ENCODE assay signal across 1 cellular context in the genomic region with DNA sequence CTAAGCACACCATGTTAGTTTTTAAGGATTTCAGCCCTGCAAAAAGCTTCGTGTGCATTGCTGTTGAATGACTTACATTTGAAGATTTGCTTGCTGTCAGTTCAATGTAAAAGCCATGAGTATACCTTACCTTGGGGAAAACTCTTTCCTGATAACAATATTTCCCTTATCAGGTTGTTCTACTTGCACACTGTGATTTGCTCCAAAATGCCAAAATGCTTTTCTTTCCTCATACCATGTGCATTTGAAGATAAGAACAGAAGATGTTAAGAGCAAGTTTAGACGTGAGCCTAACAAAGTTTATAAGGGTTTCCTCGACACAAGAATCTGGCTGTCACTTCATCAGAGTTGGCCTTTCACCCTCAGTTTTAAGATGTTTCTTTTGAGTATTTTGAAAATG.
A peak's percentile ranks its signal among the peaks of the same experiment; 100 is the strongest.
TF ChIP-seq lines count a peak whose summit lies in the region.

No MANE protein-coding gene starts in this region.

TF ChIP-seq in K562, 482 proteins besides CTCF, POLR2A, EP300 and RAD21 (continued from another document):
- TF ChIP-seq, protein P1, sequence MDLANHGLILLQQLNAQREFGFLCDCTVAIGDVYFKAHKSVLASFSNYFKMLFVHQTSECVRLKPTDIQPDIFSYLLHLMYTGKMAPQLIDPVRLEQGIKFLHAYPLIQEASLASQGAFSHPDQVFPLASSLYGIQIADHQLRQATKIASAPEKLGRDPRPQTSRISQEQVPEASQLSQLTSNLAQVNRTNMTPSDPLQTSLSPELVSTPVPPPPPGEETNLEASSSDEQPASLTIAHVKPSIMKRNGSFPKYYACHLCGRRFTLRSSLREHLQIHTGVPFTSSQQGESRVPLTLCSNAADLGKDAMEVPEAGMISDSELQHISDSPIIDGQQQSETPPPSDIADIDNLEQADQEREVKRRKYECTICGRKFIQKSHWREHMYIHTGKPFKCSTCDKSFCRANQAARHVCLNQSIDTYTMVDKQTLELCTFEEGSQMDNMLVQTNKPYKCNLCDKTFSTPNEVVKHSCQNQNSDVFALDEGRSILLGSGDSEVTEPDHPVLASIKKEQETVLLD (IDR thresholded peaks at IDR 0.05) = no peak
- TF ChIP-seq CBX2 (IDR thresholded peaks at IDR 0.05; ENCODE audit: insufficient read depth, low read length, poor library complexity, severe bottlenecking) = no peak
- TF ChIP-seq PCBP1 (IDR thresholded peaks at IDR 0.05; ENCODE audit: low read depth, low read length, poor library complexity, severe bottlenecking) = no peak
- TF ChIP-seq HDAC2 (IDR thresholded peaks at IDR 0.05) = no peak
- TF ChIP-seq RCOR1 (IDR thresholded peaks at IDR 0.05; ENCODE audit: borderline replicate concordance in 1 of 2, low read depth in 2 of 2, low read length in 2 of 2) = peak in 1 of 2 experiments; percentile 38; a peak in 1 of 4 replicates
- TF ChIP-seq FOXP1 (CRISPR knock-in tag; IDR thresholded peaks at IDR 0.05) = no peak
- TF ChIP-seq ZSCAN29 (IDR thresholded peaks at IDR 0.05) = no peak
- TF ChIP-seq TEAD4 (IDR thresholded peaks at IDR 0.05; ENCODE audit: low read length) = peak; percentile 61
- TF ChIP-seq TEAD4 (CRISPR knock-in tag; IDR thresholded peaks at IDR 0.05; ENCODE audit: borderline replicate concordance) = no peak
- peak; percentile 23; the same call in 1 of the 2 replicates for TF ChIP-seq CBFA2T2 (conservative IDR thresholded peaks at IDR 0.05)
- 0 out of 2 replicates have a peak, but pooled peaks have one; percentile 9 for TF ChIP-seq NCOR1 (IDR thresholded peaks at IDR 0.05)
- no peak for TF ChIP-seq KLF16 (IDR thresholded peaks at IDR 0.05)
- no peak for TF ChIP-seq ETV5 (CRISPR knock-in tag; IDR thresholded peaks at IDR 0.05; ENCODE audit: low read depth)
- TF ChIP-seq, protein P2, sequence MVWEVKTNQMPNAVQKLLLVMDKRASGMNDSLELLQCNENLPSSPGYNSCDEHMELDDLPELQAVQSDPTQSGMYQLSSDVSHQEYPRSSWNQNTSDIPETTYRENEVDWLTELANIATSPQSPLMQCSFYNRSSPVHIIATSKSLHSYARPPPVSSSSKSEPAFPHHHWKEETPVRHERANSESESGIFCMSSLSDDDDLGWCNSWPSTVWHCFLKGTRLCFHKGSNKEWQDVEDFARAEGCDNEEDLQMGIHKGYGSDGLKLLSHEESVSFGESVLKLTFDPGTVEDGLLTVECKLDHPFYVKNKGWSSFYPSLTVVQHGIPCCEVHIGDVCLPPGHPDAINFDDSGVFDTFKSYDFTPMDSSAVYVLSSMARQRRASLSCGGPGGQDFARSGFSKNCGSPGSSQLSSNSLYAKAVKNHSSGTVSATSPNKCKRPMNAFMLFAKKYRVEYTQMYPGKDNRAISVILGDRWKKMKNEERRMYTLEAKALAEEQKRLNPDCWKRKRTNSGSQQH (CRISPR knock-in tag; IDR thresholded peaks at IDR 0.05) = no peak
